In genomic region chr10:71840177-71840711, GRCh38 we compare ENCODE assay signal across 9 cellular contexts. TPM values are rescaled to one million over a fixed set of nuclear protein-coding genes. Genes with fewer than 3 reads are reported as not detected.
DNase-seq lines count a peak whose midpoint lies in the region; ATAC-seq lines count a peak whose summit lies in the region.
"Had no signal": no experiment of that assay in that cellular context is flagged by ENCODE, and none has a peak within 500 bp of the region (broad histone marks: within the 10 kb centered on the region; RNA-seq: fewer than 3 reads in every experiment).

No MANE protein-coding gene starts in this region.

- 18% methylated on average over 4 of the region's 4 CpGs for WGBS in ectodermal cell, 2 experiments

- no peaks in the 10 kb centered on the region for H3K27me3 ChIP-seq in ectodermal cell (ENCODE audit: control insufficient read depth, insufficient read depth, low read length, poor library complexity, severe bottlenecking)

- ATAC-seq in activated CD4-positive, alpha-beta T cell treated with anti-CD3 and anti-CD28 coated beads for 36 hours: no peak
- ATAC-seq in GM21717 (IDR thresholded peaks at IDR 0.05; ENCODE audit: unreplicated experiment): no peak
- ATAC-seq in HG03159 (IDR thresholded peaks at IDR 0.05; ENCODE audit: unreplicated experiment): no peak
- ATAC-seq in GM21529 (IDR thresholded peaks at IDR 0.05; ENCODE audit: unreplicated experiment): no peak

- H3K4me3 Mint-ChIP-seq in activated CD4-positive, alpha-beta T cell treated with anti-CD3 and anti-CD28 coated beads for 36 hours: no peak overlapping the region

- peak overlapping the region; percentile 16 for H3K4me3 ChIP-seq in ectodermal cell (ENCODE audit: insufficient read depth, low read depth, low read length)

- POLR2A ChIA-PET in activated CD4-positive, alpha-beta T cell treated with anti-CD3 and anti-CD28 coated beads for 36 hours (lab: Charles Lee): no interaction called here

- H3K27ac ChIP-seq in ectodermal cell (ENCODE audit: insufficient read depth, low read depth, low read length, poor library complexity, severe bottlenecking): peak overlapping the region; percentile 91

- DNase-seq in activated CD4-positive, alpha-beta T cell treated with anti-CD3 and anti-CD28 coated beads for 36 hours: peak; percentile 37
- DNase-seq in activated CD4-positive, alpha-beta T cell treated with anti-CD3 and anti-CD28 coated beads for 4 hours: no peak
- DNase-seq in NCI-H82 (lab: John Stamatoyannopoulos, UW) (peak; percentile 95), midbrain (lab: John Stamatoyannopoulos, UW) (peak; percentile 84)
- DNase-seq: CD4-positive, CD25-positive, alpha-beta regulatory T cell had no signal

- H3K36me3 ChIP-seq in ectodermal cell (ENCODE audit: control insufficient read depth, insufficient read depth, low read length): no peaks in the 10 kb centered on the region

- H3K4me1 ChIP-seq in ectodermal cell (ENCODE audit: control insufficient read depth, insufficient read depth, low read length): peaks cover 76% of the 10 kb centered on the region

- peaks cover 74% of the 10 kb centered on the region for H3K4me1 Mint-ChIP-seq in activated CD4-positive, alpha-beta T cell treated with anti-CD3 and anti-CD28 coated beads for 36 hours

- intact Hi-C loops in activated CD4-positive, alpha-beta T cell treated with anti-CD3 and anti-CD28 coated beads for 36 hours (cut with DNase I, micrococcal nuclease): no loop called here

- no peaks in the 10 kb centered on the region for H3K9me3 ChIP-seq in ectodermal cell (ENCODE audit: control insufficient read depth, low read length)

- no peaks in the 10 kb centered on the region for H3K27me3 Mint-ChIP-seq in activated CD4-positive, alpha-beta T cell treated with anti-CD3 and anti-CD28 coated beads for 36 hours
- H3K27me3 Mint-ChIP-seq: CD4-positive, CD25-positive, alpha-beta regulatory T cell had no signal

- no peak overlapping the region for H3K27ac Mint-ChIP-seq in activated CD4-positive, alpha-beta T cell treated with anti-CD3 and anti-CD28 coated beads for 36 hours

- CTCF ChIA-PET in activated CD4-positive, alpha-beta T cell treated with anti-CD3 and anti-CD28 coated beads for 36 hours (lab: Charles Lee): interaction anchor here (0.5 to 4.6 kb wide), 2 partner anchors 55 to 381 kb away, joined by 3 to 28 read pairs; no protein-coding TSS in a partner anchor

- no peaks in the 10 kb centered on the region for H3K36me3 Mint-ChIP-seq in activated CD4-positive, alpha-beta T cell treated with anti-CD3 and anti-CD28 coated beads for 36 hours (ENCODE audit: low read depth)
- H3K36me3 Mint-ChIP-seq: CD4-positive, CD25-positive, alpha-beta regulatory T cell had no signal

- peaks cover 2% of the 10 kb centered on the region for H3K9me3 Mint-ChIP-seq in activated CD4-positive, alpha-beta T cell treated with anti-CD3 and anti-CD28 coated beads for 36 hours (ENCODE audit: low read depth)
- H3K9me3 Mint-ChIP-seq: CD4-positive, CD25-positive, alpha-beta regulatory T cell had no signal

RNA-seq across cellular contexts. Expression of gene PSAP, which starts 10.8 kb away (rescaled TPM):
- 100 to 1,000 TPM; 100 to 109 TPM for total RNA-seq in activated CD4-positive, alpha-beta T cell treated with anti-CD3 and anti-CD28 coated beads for 36 hours
- 708 TPM for polyA plus RNA-seq in ectodermal cell (2013, experiment 1 of 4)
- 724 TPM for polyA plus RNA-seq in ectodermal cell (2013, experiment 2 of 4)
- 551 TPM for polyA plus RNA-seq in ectodermal cell (2013, experiment 3 of 4)
- 643 TPM for polyA plus RNA-seq in ectodermal cell (2013, experiment 4 of 4)

Comparison
In these comparisons a context has a peak if more than half of its experiments do, and no peak if none do; other contexts are left out.
1. DNase-seq: peak in activated CD4-positive, alpha-beta T cell treated with anti-CD3 and anti-CD28 coated beads for 36 hours (single experiment), NCI-H82 (single experiment) and midbrain (single experiment); none in activated CD4-positive, alpha-beta T cell treated with anti-CD3 and anti-CD28 coated beads for 4 hours (0 of 2).